Comparison of ENCODE assay signal across 1 cellular context in the genomic region with DNA sequence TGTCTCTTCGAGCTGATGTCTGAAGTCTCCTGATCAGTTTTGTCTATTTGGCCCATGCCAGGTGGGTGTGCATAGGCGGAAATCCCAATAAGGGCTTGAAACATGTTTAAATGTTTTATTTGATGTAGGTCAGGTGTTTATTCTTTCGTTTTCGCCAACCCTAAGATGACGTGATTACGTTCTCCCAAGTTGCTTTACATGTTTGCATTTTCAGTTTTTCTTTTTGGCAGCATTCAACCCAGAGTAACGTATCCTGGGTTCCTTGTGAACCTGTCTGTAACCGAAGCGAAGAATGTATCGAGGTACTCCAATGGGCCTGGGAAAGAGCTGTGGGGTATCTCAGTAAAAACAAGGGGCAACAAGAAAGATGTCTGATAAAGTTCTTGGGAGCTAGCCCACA.
TF ChIP-seq lines count a peak whose summit lies in the region.

No MANE protein-coding gene starts in this region.

TF ChIP-seq in HEK293, 187 proteins besides CTCF, POLR2A, EP300 and RAD21 (continued from another document):
- TF ChIP-seq ZNF324 (tag by site-specific recombination; IDR thresholded peaks at IDR 0.05) (no peak), ZNF791 (tag by site-specific recombination; IDR thresholded peaks at IDR 0.05) (no peak), ZNF623 (tag by site-specific recombination; IDR thresholded peaks at IDR 0.05) (no peak), ZNF366 (tag by site-specific recombination; conservative IDR thresholded peaks at IDR 0.05) (no peak), ZNF223 (tag by site-specific recombination; IDR thresholded peaks at IDR 0.05) (no peak), ZNF138 (tag by site-specific recombination; IDR thresholded peaks at IDR 0.05; ENCODE audit: borderline replicate concordance) (no peak), ZNF335 (tag by site-specific recombination; conservative IDR thresholded peaks at IDR 0.05) (no peak), SP3 (tag by site-specific recombination; IDR thresholded peaks at IDR 0.05) (no peak), ZNF48 (tag by site-specific recombination; IDR thresholded peaks at IDR 0.05) (no peak)
- TF ChIP-seq, protein P1, sequence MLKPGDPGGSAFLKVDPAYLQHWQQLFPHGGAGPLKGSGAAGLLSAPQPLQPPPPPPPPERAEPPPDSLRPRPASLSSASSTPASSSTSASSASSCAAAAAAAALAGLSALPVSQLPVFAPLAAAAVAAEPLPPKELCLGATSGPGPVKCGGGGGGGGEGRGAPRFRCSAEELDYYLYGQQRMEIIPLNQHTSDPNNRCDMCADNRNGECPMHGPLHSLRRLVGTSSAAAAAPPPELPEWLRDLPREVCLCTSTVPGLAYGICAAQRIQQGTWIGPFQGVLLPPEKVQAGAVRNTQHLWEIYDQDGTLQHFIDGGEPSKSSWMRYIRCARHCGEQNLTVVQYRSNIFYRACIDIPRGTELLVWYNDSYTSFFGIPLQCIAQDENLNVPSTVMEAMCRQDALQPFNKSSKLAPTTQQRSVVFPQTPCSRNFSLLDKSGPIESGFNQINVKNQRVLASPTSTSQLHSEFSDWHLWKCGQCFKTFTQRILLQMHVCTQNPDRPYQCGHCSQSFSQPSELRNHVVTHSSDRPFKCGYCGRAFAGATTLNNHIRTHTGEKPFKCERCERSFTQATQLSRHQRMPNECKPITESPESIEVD (tag by site-specific recombination; IDR thresholded peaks at IDR 0.05), result no peak
- TF ChIP-seq, protein P2, sequence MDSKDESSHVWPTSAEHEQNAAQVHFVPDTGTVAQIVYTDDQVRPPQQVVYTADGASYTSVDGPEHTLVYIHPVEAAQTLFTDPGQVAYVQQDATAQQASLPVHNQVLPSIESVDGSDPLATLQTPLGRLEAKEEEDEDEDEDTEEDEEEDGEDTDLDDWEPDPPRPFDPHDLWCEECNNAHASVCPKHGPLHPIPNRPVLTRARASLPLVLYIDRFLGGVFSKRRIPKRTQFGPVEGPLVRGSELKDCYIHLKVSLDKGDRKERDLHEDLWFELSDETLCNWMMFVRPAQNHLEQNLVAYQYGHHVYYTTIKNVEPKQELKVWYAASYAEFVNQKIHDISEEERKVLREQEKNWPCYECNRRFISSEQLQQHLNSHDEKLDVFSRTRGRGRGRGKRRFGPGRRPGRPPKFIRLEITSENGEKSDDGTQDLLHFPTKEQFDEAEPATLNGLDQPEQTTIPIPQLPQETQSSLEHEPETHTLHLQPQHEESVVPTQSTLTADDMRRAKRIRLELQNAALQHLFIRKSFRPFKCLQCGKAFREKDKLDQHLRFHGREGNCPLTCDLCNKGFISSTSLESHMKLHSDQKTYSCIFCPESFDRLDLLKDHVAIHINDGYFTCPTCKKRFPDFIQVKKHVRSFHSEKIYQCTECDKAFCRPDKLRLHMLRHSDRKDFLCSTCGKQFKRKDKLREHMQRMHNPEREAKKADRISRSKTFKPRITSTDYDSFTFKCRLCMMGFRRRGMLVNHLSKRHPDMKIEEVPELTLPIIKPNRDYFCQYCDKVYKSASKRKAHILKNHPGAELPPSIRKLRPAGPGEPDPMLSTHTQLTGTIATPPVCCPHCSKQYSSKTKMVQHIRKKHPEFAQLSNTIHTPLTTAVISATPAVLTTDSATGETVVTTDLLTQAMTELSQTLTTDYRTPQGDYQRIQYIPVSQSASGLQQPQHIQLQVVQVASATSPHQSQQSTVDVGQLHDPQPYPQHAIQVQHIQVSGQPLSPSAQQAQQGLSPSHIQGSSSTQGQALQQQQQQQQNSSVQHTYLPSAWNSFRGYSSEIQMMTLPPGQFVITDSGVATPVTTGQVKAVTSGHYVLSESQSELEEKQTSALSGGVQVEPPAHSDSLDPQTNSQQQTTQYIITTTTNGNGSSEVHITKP (tag by site-specific recombination; IDR thresholded peaks at IDR 0.05), result no peak
